In genomic region chr22:29596408-29596807, GRCh38 we compare ENCODE assay signal across 19 cellular contexts.
"Had no signal": no experiment of that assay in that cellular context is flagged by ENCODE, and none has a peak within 500 bp of the region (broad histone marks: within the 10 kb centered on the region; RNA-seq: fewer than 3 reads in every experiment).

No MANE protein-coding gene starts in this region.

- H3K36me3 ChIP-seq: colonic mucosa, left lung, ovary, right atrium auricular region, stomach, suprapubic skin, tibial nerve, vagina had no signal

- H3K4me1 ChIP-seq: colonic mucosa, left lung, psoas muscle, right atrium auricular region, stomach, suprapubic skin, tibial nerve, vagina had no signal

- DNase-seq: activated B cell treated with CpG ODN at 0.5 μM for 24 hours; activated CD4-positive, alpha-beta T cell treated with anti-CD3 and anti-CD28 coated beads for 36 hours; activated effector memory CD4-positive, alpha-beta T cell treated with anti-CD3 and anti-CD28 coated beads, Interleukin-2, amount 50 U/mL, for 16 hours; activated naive CD4-positive, alpha-beta T cell treated with anti-CD3 and anti-CD28 coated beads, Interleukin-2, amount 10 ng/mL, durations not matched to agents 7 days and 5 days; activated T-cell treated with anti-CD3 and anti-CD28 coated beads, Interleukin-2, amount 50 U/mL, for 72 hours; colonic mucosa; endodermal cell; left lung; naive thymus-derived CD8-positive, alpha-beta T cell; ovary; psoas muscle; stimulated activated CD4-positive, alpha-beta T cell treated with anti-CD3 and anti-CD28 coated beads, Interleukin-1b, Interleukin-23, amount 100 ng/mL, for 48 hours; stomach; T-helper 9 cell had no signal

- H3K27me3 ChIP-seq: colonic mucosa, left lung, ovary, right atrium auricular region, stomach, suprapubic skin, tibial nerve, vagina had no signal

- H3K9me3 ChIP-seq: colonic mucosa, left lung, ovary, psoas muscle, right atrium auricular region, stomach, suprapubic skin, tibial nerve, vagina had no signal

- H3K4me3 ChIP-seq: colonic mucosa, ovary, vagina had no signal

- ATAC-seq: psoas muscle; stimulated activated memory B cell treated with anti-CD40 and anti-IgM and Interleukin-4, amounts not matched to agents 10 μg/mL and 1 μg/mL and 100 μg/mL, for 72 hours had no signal

- H3K27ac ChIP-seq: colonic mucosa, ovary, psoas muscle, right atrium auricular region, suprapubic skin, tibial nerve, vagina had no signal
